9 cellular contexts compared by ENCODE assay signal in genomic region chrX:40201486-40201885, GRCh38.
DNase-seq lines count a peak whose midpoint lies in the region; ATAC-seq and TF ChIP-seq lines count a peak whose summit lies in the region.
"Had no signal": no experiment of that assay in that cellular context is flagged by ENCODE, and none has a peak within 500 bp of the region (broad histone marks: within the 10 kb centered on the region; RNA-seq: fewer than 3 reads in every experiment).

No MANE protein-coding gene starts in this region.

- DNase-seq in central memory CD8-positive, alpha-beta T cell (ENCODE audit: low spot score in 2 of 2): peak in 1 of 2 donors; percentile 35
- DNase-seq in cortex of kidney (lab: John Stamatoyannopoulos, UW) (no peak), middle frontal gyrus (ENCODE audit: extremely low spot score, low spot score) (no peak), neuronal stem cell (ENCODE audit: low spot score) (no peak)

- H3K23ac ChIP-seq in neuronal stem cell (ENCODE audit: low read depth, low read length, poor library complexity): no peak overlapping the region

- no peak overlapping the region for H3K4ac ChIP-seq in neuronal stem cell (ENCODE audit: low read length)

- WGBS in neuronal stem cell (ENCODE audit: extremely low coverage in 2 of 2, insufficient read length in 2 of 2, insufficient replicate concordance in 1 of 2), 2 donors: no CpG with 5 or more reads among the region's 1 CpG

- no peaks in the 10 kb centered on the region for H3K36me3 ChIP-seq in neuronal stem cell (replicated peaks in 1 of 2; ENCODE audit: control insufficient read depth in 2 of 2, insufficient read depth in 2 of 2, low read length in 2 of 2)

- no peak overlapping the region for H2AK5ac ChIP-seq in neuronal stem cell (ENCODE audit: low read depth, low read length)

- H2AFZ ChIP-seq in neuronal stem cell (ENCODE audit: low read length): no peak overlapping the region
- H2AFZ ChIP-seq: GM23338 had no signal

- peaks cover 0 to 3% of the 10 kb centered on the region in 2 donors for H3K9me3 ChIP-seq in neuronal stem cell (replicated peaks in 1 of 2; ENCODE audit: control insufficient read depth in 2 of 2, insufficient read depth in 1 of 2, low read depth in 1 of 2, low read length in 2 of 2)

- H3K4me3 ChIP-seq in neuronal stem cell (ENCODE audit: low read length in 2 of 2): no peak overlapping the region
- H3K4me3 ChIP-seq: GM23338 had no signal

- H3K18ac ChIP-seq in neuronal stem cell (ENCODE audit: low read length): no peak overlapping the region

- no peak overlapping the region for H3K4me3 Mint-ChIP-seq in central memory CD8-positive, alpha-beta T cell
- H3K4me3 Mint-ChIP-seq: GM23338 had no signal

- no peaks in the 10 kb centered on the region for H3K9me3 Mint-ChIP-seq in central memory CD8-positive, alpha-beta T cell
- H3K9me3 Mint-ChIP-seq: GM23338 had no signal

- no peak overlapping the region for H2BK120ac ChIP-seq in neuronal stem cell (ENCODE audit: low read depth, low read length)

- H3K79me1 ChIP-seq in neuronal stem cell (ENCODE audit: low read depth, low read length): no peaks in the 10 kb centered on the region

- H2BK15ac ChIP-seq in neuronal stem cell (ENCODE audit: low read length): no peak overlapping the region

- no peaks in the 10 kb centered on the region for H3K27me3 ChIP-seq in neuronal stem cell (ENCODE audit: control insufficient read depth in 3 of 3, insufficient read depth in 3 of 3, low read depth in 1 of 3, low read length in 3 of 3)

- H3K27ac Mint-ChIP-seq in central memory CD8-positive, alpha-beta T cell (ENCODE audit: low read depth): peak overlapping the region; percentile 79
- H3K27ac Mint-ChIP-seq: GM23338 had no signal

- H3K9ac ChIP-seq in neuronal stem cell (ENCODE audit: low read depth, low read length, poor library complexity): no peak overlapping the region

- H3K4me1 Mint-ChIP-seq in central memory CD8-positive, alpha-beta T cell: peaks cover 8% of the 10 kb centered on the region
- H3K4me1 Mint-ChIP-seq: GM23338 had no signal

- ATAC-seq in GM18505 (IDR thresholded peaks at IDR 0.05; ENCODE audit: unreplicated experiment) (peak; percentile 87), GM19452 (IDR thresholded peaks at IDR 0.05; ENCODE audit: unreplicated experiment) (peak; percentile 90), HG03280 (IDR thresholded peaks at IDR 0.05; ENCODE audit: unreplicated experiment) (peak; percentile 94)
- ATAC-seq in central memory CD8-positive, alpha-beta T cell (replicated peaks; ENCODE audit: extremely low read depth, poor library complexity, severe bottlenecking): peak; percentile 95
- ATAC-seq: GM23338 had no signal

- H3K4me2 ChIP-seq in neuronal stem cell (ENCODE audit: insufficient read depth, low read length, poor library complexity, severe bottlenecking): no peak overlapping the region
- H3K4me2 ChIP-seq: GM23338 had no signal

- H3K27me3 Mint-ChIP-seq in central memory CD8-positive, alpha-beta T cell: no peaks in the 10 kb centered on the region

- H3K27ac ChIP-seq in neuronal stem cell (replicated peaks; ENCODE audit: low read length): no peak overlapping the region
- H3K27ac ChIP-seq: epithelial cell of prostate had no signal

- H4K91ac ChIP-seq in neuronal stem cell (ENCODE audit: low read depth, low read length, poor library complexity): no peak overlapping the region

- no peak overlapping the region for H4K8ac ChIP-seq in neuronal stem cell (ENCODE audit: low read depth, low read length)

- no peak overlapping the region for H3K14ac ChIP-seq in neuronal stem cell (ENCODE audit: low read length)

- no peak overlapping the region for H2BK5ac ChIP-seq in neuronal stem cell (ENCODE audit: low read length)

- no peak overlapping the region for H2BK12ac ChIP-seq in neuronal stem cell (ENCODE audit: low read length)

- peaks cover 1% of the 10 kb centered on the region for H3K36me3 Mint-ChIP-seq in central memory CD8-positive, alpha-beta T cell (ENCODE audit: insufficient read depth)

- H3K4me1 ChIP-seq in neuronal stem cell (ENCODE audit: control insufficient read depth in 2 of 2, insufficient read depth in 1 of 2, low read depth in 1 of 2, low read length in 2 of 2): no peaks in the 10 kb centered on the region

- TF ChIP-seq POLR2A in GM18505 (IDR thresholded peaks at IDR 0.05; ENCODE audit: borderline replicate concordance, extremely low read depth, insufficient read depth, insufficient read length): no peak
